ENCODE assay signal across 35 cellular contexts in genomic region chr7:103082497-103082896, GRCh38.
"Had no signal": no experiment of that assay in that cellular context is flagged by ENCODE, and none has a peak within 500 bp of the region (broad histone marks: within the 10 kb centered on the region; RNA-seq: fewer than 3 reads in every experiment).

No MANE protein-coding gene starts in this region.

- H3K27me3 ChIP-seq: adrenal gland, body of pancreas, esophagus squamous epithelium had no signal

- H3K9me3 ChIP-seq: adrenal gland, body of pancreas, esophagus squamous epithelium had no signal

- H3K27me3 Mint-ChIP-seq: activated B cell treated with CpG ODN at 0.5 μM for 24 hours; activated CD8-positive, alpha-beta T cell treated with anti-CD3 and anti-CD28 coated beads for 36 hours; activated naive CD4-positive, alpha-beta T cell treated with anti-CD3 and anti-CD28 coated beads, Interleukin-2, amount 50 U/mL, for 24 hours; activated naive CD8-positive, alpha-beta T cell treated with anti-CD3 and anti-CD28 coated beads for 36 hours; activated naive CD8-positive, alpha-beta T cell treated with anti-CD3 and anti-CD28 coated beads, Interleukin-2, amount 50 U/mL, for 24 hours; activated T-helper 17 cell treated with anti-CD3 and anti-CD28 coated beads, Interleukin-2, amount 50 U/mL, for 72 hours; effector memory CD8-positive, alpha-beta T cell; T-helper 17 cell had no signal

- H3K27ac ChIP-seq: adrenal gland, body of pancreas, epithelial cell of prostate, esophagus squamous epithelium, WERI-Rb-1 had no signal

- DNase-seq: activated B cell treated with CpG ODN at 0.5 μM for 24 hours; activated CD4-positive, alpha-beta T cell treated with anti-CD3 and anti-CD28 coated beads for 48 hours; activated CD4-positive, alpha-beta T cell treated with anti-CD3 and anti-CD28 coated beads, Interleukin-2, amount 50 U/mL, for 1 hour; activated CD4-positive, alpha-beta T cell treated with anti-CD3 and anti-CD28 coated beads, Interleukin-2, amount 50 U/mL, for 48 hours; activated CD8-positive, alpha-beta memory T cell treated with anti-CD3 and anti-CD28 coated beads for 24 hours; activated CD8-positive, alpha-beta T cell treated with anti-CD3 and anti-CD28 coated beads for 36 hours; activated effector memory CD4-positive, alpha-beta T cell treated with Interleukin-2 at 50 U/mL for 16 hours; activated naive CD4-positive, alpha-beta T cell treated with anti-CD3 and anti-CD28 coated beads for 36 hours; activated naive CD8-positive, alpha-beta T cell treated with anti-CD3 and anti-CD28 coated beads for 36 hours; activated naive CD8-positive, alpha-beta T cell treated with anti-CD3 and anti-CD28 coated beads, Interleukin-2, amount 50 U/mL, for 24 hours; activated T-cell treated with anti-CD3 and anti-CD28 coated beads, Interleukin-2, amount 50 U/mL, for 4 hours; adrenal gland; amygdala; aorta; body of pancreas; caudate nucleus; cortex of kidney; dermis blood vessel endothelial cell; effector CD4-positive, alpha-beta T cell; effector memory CD8-positive, alpha-beta T cell; esophagus squamous epithelium; head of caudate nucleus; T-helper 1 cell; T-helper 17 cell; T1000; WERI-Rb-1 had no signal

- ATAC-seq: activated CD4-positive, CD25-positive, alpha-beta regulatory T cell treated with anti-CD3 and anti-CD28 coated beads, Interleukin-2, amount 50 U/mL, for 24 hours; activated CD8-positive, alpha-beta T cell treated with anti-CD3 and anti-CD28 coated beads for 36 hours; activated naive CD8-positive, alpha-beta T cell treated with anti-CD3 and anti-CD28 coated beads, Interleukin-2, amount 50 U/mL, for 24 hours; activated T-cell treated with anti-CD3 and anti-CD28 coated beads, Interleukin-2, amount 50 U/mL, for 4 hours; activated T-helper 17 cell treated with anti-CD3 and anti-CD28 coated beads, Interleukin-2, amount 50 U/mL, for 72 hours; body of pancreas; effector memory CD8-positive, alpha-beta T cell; T-helper 17 cell had no signal

- FAIRE-seq: colon, endometrium, endothelial cell of umbilical vein, frontal cortex had no signal

- H3K9me3 Mint-ChIP-seq: activated B cell treated with CpG ODN at 0.5 μM for 24 hours; activated CD8-positive, alpha-beta T cell treated with anti-CD3 and anti-CD28 coated beads for 36 hours; activated naive CD4-positive, alpha-beta T cell treated with anti-CD3 and anti-CD28 coated beads for 36 hours; activated naive CD4-positive, alpha-beta T cell treated with anti-CD3 and anti-CD28 coated beads, Interleukin-2, amount 50 U/mL, for 24 hours; activated naive CD8-positive, alpha-beta T cell treated with anti-CD3 and anti-CD28 coated beads for 36 hours; activated naive CD8-positive, alpha-beta T cell treated with anti-CD3 and anti-CD28 coated beads, Interleukin-2, amount 50 U/mL, for 24 hours; activated T-cell treated with anti-CD3 and anti-CD28 coated beads, Interleukin-2, amount 50 U/mL, for 4 hours; activated T-helper 17 cell treated with anti-CD3 and anti-CD28 coated beads, Interleukin-2, amount 50 U/mL, for 72 hours; effector memory CD8-positive, alpha-beta T cell; T-helper 2 cell treated with Interferon-gamma antibody and Interleukin-4, amounts not matched to agents 5 μg/mL and 100 μg/mL, for 36 hours had no signal

- H3K4me1 ChIP-seq: body of pancreas had no signal

- H3K4me3 ChIP-seq: adrenal gland, body of pancreas, esophagus squamous epithelium had no signal

- H3K4me1 Mint-ChIP-seq: activated T-helper 17 cell treated with anti-CD3 and anti-CD28 coated beads, Interleukin-2, amount 50 U/mL, for 72 hours had no signal

- H3K27ac Mint-ChIP-seq: activated B cell treated with CpG ODN at 0.5 μM for 24 hours; activated CD8-positive, alpha-beta T cell treated with anti-CD3 and anti-CD28 coated beads for 36 hours; activated naive CD4-positive, alpha-beta T cell treated with anti-CD3 and anti-CD28 coated beads for 36 hours; activated naive CD4-positive, alpha-beta T cell treated with anti-CD3 and anti-CD28 coated beads, Interleukin-2, amount 50 U/mL, for 24 hours; activated naive CD8-positive, alpha-beta T cell treated with anti-CD3 and anti-CD28 coated beads for 36 hours; activated naive CD8-positive, alpha-beta T cell treated with anti-CD3 and anti-CD28 coated beads, Interleukin-2, amount 50 U/mL, for 24 hours; activated T-helper 17 cell treated with anti-CD3 and anti-CD28 coated beads, Interleukin-2, amount 50 U/mL, for 72 hours; effector memory CD8-positive, alpha-beta T cell; T-helper 17 cell; T-helper 2 cell treated with Interferon-gamma antibody and Interleukin-4, amounts not matched to agents 5 μg/mL and 100 μg/mL, for 36 hours had no signal

- H3K4me3 Mint-ChIP-seq: activated B cell treated with CpG ODN at 0.5 μM for 24 hours; activated CD8-positive, alpha-beta T cell treated with anti-CD3 and anti-CD28 coated beads for 36 hours; activated naive CD4-positive, alpha-beta T cell treated with anti-CD3 and anti-CD28 coated beads for 36 hours; activated naive CD4-positive, alpha-beta T cell treated with anti-CD3 and anti-CD28 coated beads, Interleukin-2, amount 50 U/mL, for 24 hours; activated naive CD8-positive, alpha-beta T cell treated with anti-CD3 and anti-CD28 coated beads for 36 hours; activated naive CD8-positive, alpha-beta T cell treated with anti-CD3 and anti-CD28 coated beads, Interleukin-2, amount 50 U/mL, for 24 hours; activated T-cell treated with anti-CD3 and anti-CD28 coated beads, Interleukin-2, amount 50 U/mL, for 4 hours; activated T-helper 17 cell treated with anti-CD3 and anti-CD28 coated beads, Interleukin-2, amount 50 U/mL, for 72 hours; effector memory CD8-positive, alpha-beta T cell; T-helper 17 cell; T-helper 2 cell treated with Interferon-gamma antibody and Interleukin-4, amounts not matched to agents 5 μg/mL and 100 μg/mL, for 36 hours had no signal
